ENCODE assay signal across 1 cellular context in the genomic region with DNA sequence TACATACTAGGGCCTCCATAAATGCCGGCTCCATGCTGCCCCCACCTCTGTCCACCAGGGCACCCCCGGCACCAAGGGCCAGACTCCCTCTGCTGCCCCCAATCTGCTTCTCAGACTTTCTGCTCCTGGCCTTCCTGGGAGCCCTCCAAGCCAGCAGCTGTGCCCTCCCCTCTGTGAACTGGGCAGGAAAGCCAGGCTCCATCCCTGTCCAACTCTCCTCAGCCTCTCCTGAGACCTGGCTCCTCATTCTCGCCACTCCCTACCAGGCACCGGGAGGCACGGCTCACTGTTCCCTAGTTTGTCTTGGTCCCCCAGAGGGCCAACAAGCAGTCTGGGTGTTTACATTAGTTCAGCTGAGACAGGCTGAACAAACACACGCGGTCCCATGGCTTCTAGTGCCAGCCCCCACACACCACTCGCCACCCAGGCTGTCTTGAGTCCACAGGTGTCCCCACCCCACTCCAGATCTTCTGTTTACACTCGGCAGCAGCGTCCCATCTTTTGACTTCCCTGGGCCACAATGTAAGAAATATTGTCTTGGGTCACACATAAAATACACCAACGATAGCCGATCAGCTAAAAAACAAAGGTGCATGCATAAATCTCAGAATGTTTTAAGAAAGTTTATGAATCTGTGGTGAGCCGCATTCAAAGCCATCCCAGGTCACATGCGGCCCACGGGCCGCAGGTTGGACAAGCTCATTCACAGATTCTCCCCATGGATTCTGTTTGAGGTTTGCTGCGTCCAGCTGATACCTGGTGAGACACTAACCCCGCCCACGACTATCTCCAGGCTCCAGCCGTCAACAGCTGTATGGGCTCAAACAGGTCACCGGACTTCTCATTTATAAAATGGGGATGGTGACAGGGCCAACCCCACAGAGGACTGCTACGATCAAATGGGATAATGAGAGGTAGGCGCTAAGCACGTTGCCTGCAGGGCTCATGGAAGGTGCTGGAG.
TF ChIP-seq lines count a peak whose summit lies in the region.

No MANE protein-coding gene starts in this region.

TF ChIP-seq in K562, 482 proteins besides CTCF, POLR2A, EP300 and RAD21 (continued from another document and continues in another):
- TF ChIP-seq, protein P1, sequence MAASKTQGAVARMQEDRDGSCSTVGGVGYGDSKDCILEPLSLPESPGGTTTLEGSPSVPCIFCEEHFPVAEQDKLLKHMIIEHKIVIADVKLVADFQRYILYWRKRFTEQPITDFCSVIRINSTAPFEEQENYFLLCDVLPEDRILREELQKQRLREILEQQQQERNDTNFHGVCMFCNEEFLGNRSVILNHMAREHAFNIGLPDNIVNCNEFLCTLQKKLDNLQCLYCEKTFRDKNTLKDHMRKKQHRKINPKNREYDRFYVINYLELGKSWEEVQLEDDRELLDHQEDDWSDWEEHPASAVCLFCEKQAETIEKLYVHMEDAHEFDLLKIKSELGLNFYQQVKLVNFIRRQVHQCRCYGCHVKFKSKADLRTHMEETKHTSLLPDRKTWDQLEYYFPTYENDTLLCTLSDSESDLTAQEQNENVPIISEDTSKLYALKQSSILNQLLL (CRISPR knock-in tag; IDR thresholded peaks at IDR 0.05; ENCODE audit: borderline replicate concordance) = no peak
- TF ChIP-seq MCM5 (IDR thresholded peaks at IDR 0.05; ENCODE audit: low read depth) (no peak), HMG20B (CRISPR knock-in tag; IDR thresholded peaks at IDR 0.05) (no peak), ZNF3 (CRISPR knock-in tag; IDR thresholded peaks at IDR 0.05) (no peak), ZNF134 (CRISPR knock-in tag; conservative IDR thresholded peaks at IDR 0.05) (no peak), ZNF124 (CRISPR knock-in tag; IDR thresholded peaks at IDR 0.05) (no peak), MCM7 (IDR thresholded peaks at IDR 0.05) (no peak), KAT8 (IDR thresholded peaks at IDR 0.05; ENCODE audit: low read depth) (no peak), SMAD2 (IDR thresholded peaks at IDR 0.05; ENCODE audit: low read depth, low read length) (no peak), ZNF217 (CRISPR knock-in tag; IDR thresholded peaks at IDR 0.05) (no peak), ELF2 (CRISPR knock-in tag; IDR thresholded peaks at IDR 0.05) (no peak), ZNF140 (CRISPR knock-in tag; IDR thresholded peaks at IDR 0.05) (no peak), JUNB (CRISPR knock-in tag; conservative IDR thresholded peaks at IDR 0.05) (no peak), NUFIP1 (IDR thresholded peaks at IDR 0.05; ENCODE audit: partially characterized antibody) (no peak), PHB (CRISPR knock-in tag; IDR thresholded peaks at IDR 0.05) (no peak), ZBTB8A (IDR thresholded peaks at IDR 0.05; ENCODE audit: partially characterized antibody) (no peak), ZNF121 (CRISPR knock-in tag; conservative IDR thresholded peaks at IDR 0.05) (no peak), OTX1 (CRISPR knock-in tag; IDR thresholded peaks at IDR 0.05) (no peak), ZNF644 (tag; IDR thresholded peaks at IDR 0.05; ENCODE audit: low read depth) (peak; percentile 91), SMARCA4 (IDR thresholded peaks at IDR 0.05) (peak; percentile 87), ZNF584 (CRISPR knock-in tag; IDR thresholded peaks at IDR 0.05; ENCODE audit: low read depth) (no peak), TGIF2 (CRISPR knock-in tag; IDR thresholded peaks at IDR 0.05) (no peak), SIN3B (IDR thresholded peaks at IDR 0.05; ENCODE audit: low read depth) (no peak), SRSF1 (IDR thresholded peaks at IDR 0.05; ENCODE audit: low read depth, low read length) (no peak), MED1 (CRISPR knock-in tag; IDR thresholded peaks at IDR 0.05; ENCODE audit: borderline replicate concordance) (no peak), BCL6 (CRISPR knock-in tag; IDR thresholded peaks at IDR 0.05) (no peak), HSF4 (CRISPR knock-in tag; IDR thresholded peaks at IDR 0.05; ENCODE audit: borderline replicate concordance) (no peak), NFXL1 (CRISPR knock-in tag; IDR thresholded peaks at IDR 0.05) (no peak), HOXB6 (CRISPR knock-in tag; IDR thresholded peaks at IDR 0.05; ENCODE audit: borderline replicate concordance) (no peak), ZNF436 (CRISPR knock-in tag; IDR thresholded peaks at IDR 0.05) (no peak), ZNF583 (CRISPR knock-in tag; IDR thresholded peaks at IDR 0.05) (no peak), ZNF76 (CRISPR knock-in tag; IDR thresholded peaks at IDR 0.05; ENCODE audit: borderline replicate concordance) (no peak), KLF6 (CRISPR knock-in tag; IDR thresholded peaks at IDR 0.05; ENCODE audit: borderline replicate concordance) (no peak), PHF8 (IDR thresholded peaks at IDR 0.05; ENCODE audit: borderline replicate concordance, low read length) (no peak), KLF16 (IDR thresholded peaks at IDR 0.05) (peak; percentile 94), L3MBTL2 (IDR thresholded peaks at IDR 0.05) (peak; percentile 47; the same call in 1 of the 2 replicates), KLF13 (tag; IDR thresholded peaks at IDR 0.05; ENCODE audit: borderline replicate concordance, low read depth) (no peak), CAMTA2 (CRISPR knock-in tag; conservative IDR thresholded peaks at IDR 0.05) (no peak)
- TF ChIP-seq, protein P2, sequence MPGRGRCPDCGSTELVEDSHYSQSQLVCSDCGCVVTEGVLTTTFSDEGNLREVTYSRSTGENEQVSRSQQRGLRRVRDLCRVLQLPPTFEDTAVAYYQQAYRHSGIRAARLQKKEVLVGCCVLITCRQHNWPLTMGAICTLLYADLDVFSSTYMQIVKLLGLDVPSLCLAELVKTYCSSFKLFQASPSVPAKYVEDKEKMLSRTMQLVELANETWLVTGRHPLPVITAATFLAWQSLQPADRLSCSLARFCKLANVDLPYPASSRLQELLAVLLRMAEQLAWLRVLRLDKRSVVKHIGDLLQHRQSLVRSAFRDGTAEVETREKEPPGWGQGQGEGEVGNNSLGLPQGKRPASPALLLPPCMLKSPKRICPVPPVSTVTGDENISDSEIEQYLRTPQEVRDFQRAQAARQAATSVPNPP (IDR thresholded peaks at IDR 0.05; ENCODE audit: borderline replicate concordance, insufficient read depth, insufficient read length) = no peak
- TF ChIP-seq, protein P3, sequence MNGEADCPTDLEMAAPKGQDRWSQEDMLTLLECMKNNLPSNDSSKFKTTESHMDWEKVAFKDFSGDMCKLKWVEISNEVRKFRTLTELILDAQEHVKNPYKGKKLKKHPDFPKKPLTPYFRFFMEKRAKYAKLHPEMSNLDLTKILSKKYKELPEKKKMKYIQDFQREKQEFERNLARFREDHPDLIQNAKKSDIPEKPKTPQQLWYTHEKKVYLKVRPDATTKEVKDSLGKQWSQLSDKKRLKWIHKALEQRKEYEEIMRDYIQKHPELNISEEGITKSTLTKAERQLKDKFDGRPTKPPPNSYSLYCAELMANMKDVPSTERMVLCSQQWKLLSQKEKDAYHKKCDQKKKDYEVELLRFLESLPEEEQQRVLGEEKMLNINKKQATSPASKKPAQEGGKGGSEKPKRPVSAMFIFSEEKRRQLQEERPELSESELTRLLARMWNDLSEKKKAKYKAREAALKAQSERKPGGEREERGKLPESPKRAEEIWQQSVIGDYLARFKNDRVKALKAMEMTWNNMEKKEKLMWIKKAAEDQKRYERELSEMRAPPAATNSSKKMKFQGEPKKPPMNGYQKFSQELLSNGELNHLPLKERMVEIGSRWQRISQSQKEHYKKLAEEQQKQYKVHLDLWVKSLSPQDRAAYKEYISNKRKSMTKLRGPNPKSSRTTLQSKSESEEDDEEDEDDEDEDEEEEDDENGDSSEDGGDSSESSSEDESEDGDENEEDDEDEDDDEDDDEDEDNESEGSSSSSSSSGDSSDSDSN (IDR thresholded peaks at IDR 0.05; ENCODE audit: borderline replicate concordance in 1 of 2, low read depth in 2 of 2, low read length in 2 of 2) = peak in 1 of 2 experiments; percentile 76; a peak in 1 of 4 replicates
- TF ChIP-seq, protein P4, sequence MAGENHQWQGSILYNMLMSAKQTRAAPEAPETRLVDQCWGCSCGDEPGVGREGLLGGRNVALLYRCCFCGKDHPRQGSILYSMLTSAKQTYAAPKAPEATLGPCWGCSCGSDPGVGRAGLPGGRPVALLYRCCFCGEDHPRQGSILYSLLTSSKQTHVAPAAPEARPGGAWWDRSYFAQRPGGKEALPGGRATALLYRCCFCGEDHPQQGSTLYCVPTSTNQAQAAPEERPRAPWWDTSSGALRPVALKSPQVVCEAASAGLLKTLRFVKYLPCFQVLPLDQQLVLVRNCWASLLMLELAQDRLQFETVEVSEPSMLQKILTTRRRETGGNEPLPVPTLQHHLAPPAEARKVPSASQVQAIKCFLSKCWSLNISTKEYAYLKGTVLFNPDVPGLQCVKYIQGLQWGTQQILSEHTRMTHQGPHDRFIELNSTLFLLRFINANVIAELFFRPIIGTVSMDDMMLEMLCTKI (IDR thresholded peaks at IDR 0.05; ENCODE audit: partially characterized antibody) = no peak
- TF ChIP-seq, protein P5, sequence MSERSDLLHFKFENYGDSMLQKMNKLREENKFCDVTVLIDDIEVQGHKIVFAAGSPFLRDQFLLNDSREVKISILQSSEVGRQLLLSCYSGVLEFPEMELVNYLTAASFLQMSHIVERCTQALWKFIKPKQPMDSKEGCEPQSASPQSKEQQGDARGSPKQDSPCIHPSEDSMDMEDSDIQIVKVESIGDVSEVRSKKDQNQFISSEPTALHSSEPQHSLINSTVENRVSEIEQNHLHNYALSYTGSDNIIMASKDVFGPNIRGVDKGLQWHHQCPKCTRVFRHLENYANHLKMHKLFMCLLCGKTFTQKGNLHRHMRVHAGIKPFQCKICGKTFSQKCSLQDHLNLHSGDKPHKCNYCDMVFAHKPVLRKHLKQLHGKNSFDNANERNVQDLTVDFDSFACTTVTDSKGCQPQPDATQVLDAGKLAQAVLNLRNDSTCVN (CRISPR knock-in tag; IDR thresholded peaks at IDR 0.05) = no peak
- TF ChIP-seq, protein P6, sequence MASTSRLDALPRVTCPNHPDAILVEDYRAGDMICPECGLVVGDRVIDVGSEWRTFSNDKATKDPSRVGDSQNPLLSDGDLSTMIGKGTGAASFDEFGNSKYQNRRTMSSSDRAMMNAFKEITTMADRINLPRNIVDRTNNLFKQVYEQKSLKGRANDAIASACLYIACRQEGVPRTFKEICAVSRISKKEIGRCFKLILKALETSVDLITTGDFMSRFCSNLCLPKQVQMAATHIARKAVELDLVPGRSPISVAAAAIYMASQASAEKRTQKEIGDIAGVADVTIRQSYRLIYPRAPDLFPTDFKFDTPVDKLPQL (IDR thresholded peaks at IDR 0.05; ENCODE audit: extremely low read depth, insufficient read length) = no peak
- TF ChIP-seq, protein P7, sequence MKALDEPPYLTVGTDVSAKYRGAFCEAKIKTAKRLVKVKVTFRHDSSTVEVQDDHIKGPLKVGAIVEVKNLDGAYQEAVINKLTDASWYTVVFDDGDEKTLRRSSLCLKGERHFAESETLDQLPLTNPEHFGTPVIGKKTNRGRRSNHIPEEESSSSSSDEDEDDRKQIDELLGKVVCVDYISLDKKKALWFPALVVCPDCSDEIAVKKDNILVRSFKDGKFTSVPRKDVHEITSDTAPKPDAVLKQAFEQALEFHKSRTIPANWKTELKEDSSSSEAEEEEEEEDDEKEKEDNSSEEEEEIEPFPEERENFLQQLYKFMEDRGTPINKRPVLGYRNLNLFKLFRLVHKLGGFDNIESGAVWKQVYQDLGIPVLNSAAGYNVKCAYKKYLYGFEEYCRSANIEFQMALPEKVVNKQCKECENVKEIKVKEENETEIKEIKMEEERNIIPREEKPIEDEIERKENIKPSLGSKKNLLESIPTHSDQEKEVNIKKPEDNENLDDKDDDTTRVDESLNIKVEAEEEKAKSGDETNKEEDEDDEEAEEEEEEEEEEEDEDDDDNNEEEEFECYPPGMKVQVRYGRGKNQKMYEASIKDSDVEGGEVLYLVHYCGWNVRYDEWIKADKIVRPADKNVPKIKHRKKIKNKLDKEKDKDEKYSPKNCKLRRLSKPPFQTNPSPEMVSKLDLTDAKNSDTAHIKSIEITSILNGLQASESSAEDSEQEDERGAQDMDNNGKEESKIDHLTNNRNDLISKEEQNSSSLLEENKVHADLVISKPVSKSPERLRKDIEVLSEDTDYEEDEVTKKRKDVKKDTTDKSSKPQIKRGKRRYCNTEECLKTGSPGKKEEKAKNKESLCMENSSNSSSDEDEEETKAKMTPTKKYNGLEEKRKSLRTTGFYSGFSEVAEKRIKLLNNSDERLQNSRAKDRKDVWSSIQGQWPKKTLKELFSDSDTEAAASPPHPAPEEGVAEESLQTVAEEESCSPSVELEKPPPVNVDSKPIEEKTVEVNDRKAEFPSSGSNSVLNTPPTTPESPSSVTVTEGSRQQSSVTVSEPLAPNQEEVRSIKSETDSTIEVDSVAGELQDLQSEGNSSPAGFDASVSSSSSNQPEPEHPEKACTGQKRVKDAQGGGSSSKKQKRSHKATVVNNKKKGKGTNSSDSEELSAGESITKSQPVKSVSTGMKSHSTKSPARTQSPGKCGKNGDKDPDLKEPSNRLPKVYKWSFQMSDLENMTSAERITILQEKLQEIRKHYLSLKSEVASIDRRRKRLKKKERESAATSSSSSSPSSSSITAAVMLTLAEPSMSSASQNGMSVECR (CRISPR knock-in tag; IDR thresholded peaks at IDR 0.05) = peak; percentile 58
- TF ChIP-seq, protein P8, sequence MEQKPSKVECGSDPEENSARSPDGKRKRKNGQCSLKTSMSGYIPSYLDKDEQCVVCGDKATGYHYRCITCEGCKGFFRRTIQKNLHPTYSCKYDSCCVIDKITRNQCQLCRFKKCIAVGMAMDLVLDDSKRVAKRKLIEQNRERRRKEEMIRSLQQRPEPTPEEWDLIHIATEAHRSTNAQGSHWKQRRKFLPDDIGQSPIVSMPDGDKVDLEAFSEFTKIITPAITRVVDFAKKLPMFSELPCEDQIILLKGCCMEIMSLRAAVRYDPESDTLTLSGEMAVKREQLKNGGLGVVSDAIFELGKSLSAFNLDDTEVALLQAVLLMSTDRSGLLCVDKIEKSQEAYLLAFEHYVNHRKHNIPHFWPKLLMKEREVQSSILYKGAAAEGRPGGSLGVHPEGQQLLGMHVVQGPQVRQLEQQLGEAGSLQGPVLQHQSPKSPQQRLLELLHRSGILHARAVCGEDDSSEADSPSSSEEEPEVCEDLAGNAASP (IDR thresholded peaks at IDR 0.05) = no peak
- TF ChIP-seq, protein P9, sequence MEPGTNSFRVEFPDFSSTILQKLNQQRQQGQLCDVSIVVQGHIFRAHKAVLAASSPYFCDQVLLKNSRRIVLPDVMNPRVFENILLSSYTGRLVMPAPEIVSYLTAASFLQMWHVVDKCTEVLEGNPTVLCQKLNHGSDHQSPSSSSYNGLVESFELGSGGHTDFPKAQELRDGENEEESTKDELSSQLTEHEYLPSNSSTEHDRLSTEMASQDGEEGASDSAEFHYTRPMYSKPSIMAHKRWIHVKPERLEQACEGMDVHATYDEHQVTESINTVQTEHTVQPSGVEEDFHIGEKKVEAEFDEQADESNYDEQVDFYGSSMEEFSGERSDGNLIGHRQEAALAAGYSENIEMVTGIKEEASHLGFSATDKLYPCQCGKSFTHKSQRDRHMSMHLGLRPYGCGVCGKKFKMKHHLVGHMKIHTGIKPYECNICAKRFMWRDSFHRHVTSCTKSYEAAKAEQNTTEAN (CRISPR knock-in tag; IDR thresholded peaks at IDR 0.05) = no peak
- TF ChIP-seq, protein P10, sequence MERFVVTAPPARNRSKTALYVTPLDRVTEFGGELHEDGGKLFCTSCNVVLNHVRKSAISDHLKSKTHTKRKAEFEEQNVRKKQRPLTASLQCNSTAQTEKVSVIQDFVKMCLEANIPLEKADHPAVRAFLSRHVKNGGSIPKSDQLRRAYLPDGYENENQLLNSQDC (CRISPR knock-in tag; IDR thresholded peaks at IDR 0.05) = no peak
